ENCODE assay signal across 18 cellular contexts in the genomic region with DNA sequence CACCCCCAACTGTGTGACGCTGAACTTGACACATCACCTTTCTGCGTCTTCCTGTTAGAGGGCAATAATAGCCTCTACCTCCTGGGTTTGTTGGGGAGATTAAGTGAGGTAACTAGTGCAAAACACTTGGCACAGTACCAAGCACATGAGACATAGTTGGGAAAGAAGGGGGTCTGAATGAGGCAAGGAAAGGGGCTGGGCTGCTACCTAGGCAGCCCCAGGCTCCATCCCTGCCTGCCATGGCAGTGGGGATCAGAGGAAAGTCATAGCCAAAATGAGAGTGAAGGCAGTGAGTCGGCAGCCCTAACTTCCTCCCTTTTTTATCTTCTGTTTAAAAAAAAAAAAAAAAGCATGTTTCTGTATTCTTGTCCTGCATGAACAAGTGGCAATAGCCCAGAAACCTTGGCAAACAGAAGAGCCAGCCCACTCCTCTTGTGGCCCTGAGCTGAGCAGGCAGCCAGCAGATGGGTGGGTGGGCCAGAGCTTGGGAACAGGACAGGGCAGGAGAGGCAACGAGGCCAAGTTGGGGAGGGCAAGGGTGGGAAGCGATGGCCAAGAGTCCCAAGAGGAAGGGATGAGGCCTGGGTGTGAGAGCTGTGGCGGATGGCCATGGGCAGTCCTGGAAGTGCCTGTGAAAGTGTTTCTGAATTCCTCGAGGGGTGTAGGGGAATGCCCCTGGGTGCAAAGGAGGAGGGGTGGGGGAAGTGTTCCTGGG. TPM values are rescaled to one million over a fixed set of nuclear protein-coding genes. Genes with fewer than 3 reads are reported as not detected.
DNase-seq lines count a peak whose midpoint lies in the region; ATAC-seq and TF ChIP-seq lines count a peak whose summit lies in the region.
"Had no signal": no experiment of that assay in that cellular context is flagged by ENCODE, and none has a peak within 500 bp of the region (broad histone marks: within the 10 kb centered on the region; RNA-seq: fewer than 3 reads in every experiment).

No MANE protein-coding gene starts in this region.

- TF ChIP-seq CTCF in choroid plexus epithelial cell (conservative IDR thresholded peaks at IDR 0.05; ENCODE audit: low read depth, low read length) (no peak), mesothelial cell of epicardium (IDR thresholded peaks at IDR 0.05; ENCODE audit: unreplicated experiment) (no peak)

- no peaks in the 10 kb centered on the region for H3K27me3 Mint-ChIP-seq in mesothelial cell of epicardium (ENCODE audit: low read depth)

- no peaks in the 10 kb centered on the region for H3K9me3 Mint-ChIP-seq in mesothelial cell of epicardium
- H3K9me3 Mint-ChIP-seq: activated CD8-positive, alpha-beta T cell treated with anti-CD3 and anti-CD28 coated beads for 36 hours; activated T-helper 1 cell treated with anti-CD3 and anti-CD28 coated beads, Interleukin-12 subunit alpha, Interleukin-12 subunit beta, Interleukin-2, Interleukin-4 antibody, amounts not matched to agents 30 ng/mL and 10 ng/mL and 1 ng/mL, durations not matched to agents 14 hours and 24 hours and 36 hours had no signal

- peaks cover 25% of the 10 kb centered on the region for H3K4me1 Mint-ChIP-seq in mesothelial cell of epicardium

- H3K36me3 Mint-ChIP-seq in mesothelial cell of epicardium, result no peaks in the 10 kb centered on the region

- DNase-seq in EH (ENCODE audit: low read depth) (peak; percentile 42), NCI-H69 (lab: John Stamatoyannopoulos, UW) (peak; percentile 51), choroid plexus epithelial cell (ENCODE audit: low read depth) (peak; percentile 61), mesothelial cell of epicardium (ENCODE audit: low spot score in 2 of 2, unreplicated experiment in 2 of 2) (no peak), NCI-H2081 treated with DMSO at 0.1 percent for 48 hours (lab: John Stamatoyannopoulos, UW) (no peak), ecto neural progenitor cell (ENCODE audit: low spot score) (no peak)
- DNase-seq in activated CD4-positive, alpha-beta T cell treated with anti-CD3 and anti-CD28 coated beads for 48 hours, result no peak
- DNase-seq: activated CD8-positive, alpha-beta T cell treated with anti-CD3 and anti-CD28 coated beads for 36 hours; COR-L47; effector memory CD4-positive, alpha-beta T cell; left colon; NCI-H2029; NCI-H526; stimulated activated CD4-positive, alpha-beta T cell treated with anti-CD3 and anti-CD28 coated beads, Interleukin-2, amount 100 ng/mL, for 48 hours had no signal

- H3K4me3 ChIP-seq in choroid plexus epithelial cell (ENCODE audit: low read depth, low read length), result no peak overlapping the region
- H3K4me3 ChIP-seq: GM12878 had no signal

- peak overlapping the region; percentile 77 for H3K27ac Mint-ChIP-seq in mesothelial cell of epicardium
- H3K27ac Mint-ChIP-seq: activated CD8-positive, alpha-beta T cell treated with anti-CD3 and anti-CD28 coated beads for 36 hours; activated T-helper 1 cell treated with anti-CD3 and anti-CD28 coated beads, Interleukin-12 subunit alpha, Interleukin-12 subunit beta, Interleukin-2, Interleukin-4 antibody, amounts not matched to agents 30 ng/mL and 10 ng/mL and 1 ng/mL, durations not matched to agents 14 hours and 24 hours and 36 hours had no signal

- no peak overlapping the region for H3K4me3 Mint-ChIP-seq in mesothelial cell of epicardium
- H3K4me3 Mint-ChIP-seq: activated CD8-positive, alpha-beta T cell treated with anti-CD3 and anti-CD28 coated beads for 36 hours; activated T-helper 1 cell treated with anti-CD3 and anti-CD28 coated beads, Interleukin-12 subunit alpha, Interleukin-12 subunit beta, Interleukin-2, Interleukin-4 antibody, amounts not matched to agents 30 ng/mL and 10 ng/mL and 1 ng/mL, durations not matched to agents 14 hours and 24 hours and 36 hours had no signal

- ATAC-seq in HG03095 (IDR thresholded peaks at IDR 0.05; ENCODE audit: unreplicated experiment), result no peak
- ATAC-seq: activated CD8-positive, alpha-beta T cell treated with anti-CD3 and anti-CD28 coated beads for 36 hours; GM12878; left colon had no signal

RNA-seq across cellular contexts. Expression of gene CAMK2A, which starts 11.4 kb away (rescaled TPM):
- 3.9 to 4.1 TPM (median 4.0 TPM) in 3 replicates for total RNA-seq in mesothelial cell of epicardium
- total RNA-seq: activated CD8-positive, alpha-beta T cell treated with anti-CD3 and anti-CD28 coated beads for 36 hours; activated T-helper 1 cell treated with anti-CD3 and anti-CD28 coated beads, Interleukin-12 subunit alpha, Interleukin-12 subunit beta, Interleukin-2, Interleukin-4 antibody, amounts not matched to agents 30 ng/mL and 10 ng/mL and 1 ng/mL, durations not matched to agents 14 hours and 24 hours and 36 hours; subcutaneous adipose tissue had no signal

RNA-seq across cellular contexts. Expression of gene ARSI, which starts 24.5 kb away (rescaled TPM):
- 18.5 to 19.1 TPM (median 18.8 TPM) in 3 replicates for total RNA-seq in mesothelial cell of epicardium
- total RNA-seq: activated CD8-positive, alpha-beta T cell treated with anti-CD3 and anti-CD28 coated beads for 36 hours; activated T-helper 1 cell treated with anti-CD3 and anti-CD28 coated beads, Interleukin-12 subunit alpha, Interleukin-12 subunit beta, Interleukin-2, Interleukin-4 antibody, amounts not matched to agents 30 ng/mL and 10 ng/mL and 1 ng/mL, durations not matched to agents 14 hours and 24 hours and 36 hours; GM12878 had no signal

Comparison
In these comparisons a context has a peak if more than half of its experiments do, and no peak if none do; other contexts are left out.
1. DNase-seq: peak in EH (single experiment), NCI-H69 (single experiment) and choroid plexus epithelial cell (single experiment); none in mesothelial cell of epicardium (0 of 2), activated CD4-positive, alpha-beta T cell treated with anti-CD3 and anti-CD28 coated beads for 48 hours (single experiment), NCI-H2081 treated with DMSO at 0.1 percent for 48 hours (single experiment) and ecto neural progenitor cell (single experiment).